Comparison of ENCODE assay signal across 25 cellular contexts in the genomic region with DNA sequence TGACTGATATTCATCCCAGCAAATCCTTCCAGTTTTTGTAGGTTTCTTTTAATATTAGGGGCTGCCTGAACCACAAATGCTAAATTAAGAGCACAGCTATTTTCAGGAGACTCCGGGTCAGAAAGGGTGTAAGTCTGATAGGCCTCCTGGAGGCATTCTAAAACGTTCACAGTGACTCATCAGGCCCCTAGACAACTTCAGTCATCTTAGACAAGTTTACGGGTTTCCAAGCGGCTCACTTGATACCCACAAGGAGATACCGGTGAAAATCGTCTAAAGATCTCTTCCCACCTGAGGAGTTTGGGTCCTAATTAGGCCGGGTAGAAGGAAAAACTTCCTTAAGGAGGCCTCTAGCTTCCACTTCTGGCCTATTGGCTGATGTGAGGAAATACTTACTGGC.
"Had no signal": no experiment of that assay in that cellular context is flagged by ENCODE, and none has a peak within 500 bp of the region (broad histone marks: within the 10 kb centered on the region; RNA-seq: fewer than 3 reads in every experiment).

No MANE protein-coding gene starts in this region.

- H3K36me3 Mint-ChIP-seq: immature natural killer cell, mesothelial cell of epicardium, naive B cell, natural killer cell, neural progenitor cell, type B pancreatic cell had no signal

- H3K27ac Mint-ChIP-seq: immature natural killer cell; mesothelial cell of epicardium; naive B cell; nephron progenitor cell; neural progenitor cell; progenitor cell of endocrine pancreas; stimulated activated naive CD8-positive, alpha-beta T cell treated with anti-CD3 and anti-CD28 coated beads, Interleukin-15, Interleukin-2, amounts not matched to agents 100 ng/mL and 50 ng/mL, for 24 hours; type B pancreatic cell had no signal

- H3K4me3 Mint-ChIP-seq: immature natural killer cell; mesothelial cell of epicardium; naive B cell; natural killer cell; nephron progenitor cell; neural progenitor cell; stimulated activated naive CD8-positive, alpha-beta T cell treated with anti-CD3 and anti-CD28 coated beads, Interleukin-15, Interleukin-2, amounts not matched to agents 100 ng/mL and 50 ng/mL, for 24 hours; type B pancreatic cell had no signal

- H3K27ac ChIP-seq: left ventricle myocardium inferior, neural progenitor cell, ovary, right atrium auricular region, right lobe of liver, skin epidermis, tibial nerve, uterus had no signal

- H3K4me2 ChIP-seq: neural progenitor cell had no signal

- H3K36me3 ChIP-seq: left ventricle myocardium inferior, neural progenitor cell, ovary, right atrium auricular region, right lobe of liver, tibial nerve, uterus had no signal

- H3K9me3 ChIP-seq: left ventricle myocardium inferior, ovary, right atrium auricular region, right lobe of liver, tibial nerve, uterus had no signal

- H3K9me3 Mint-ChIP-seq: immature natural killer cell; mesothelial cell of epicardium; naive B cell; natural killer cell; nephron progenitor cell; neural progenitor cell; stimulated activated naive CD8-positive, alpha-beta T cell treated with anti-CD3 and anti-CD28 coated beads, Interleukin-15, Interleukin-2, amounts not matched to agents 100 ng/mL and 50 ng/mL, for 24 hours; type B pancreatic cell had no signal

- H3K27me3 Mint-ChIP-seq: naive B cell; progenitor cell of endocrine pancreas; stimulated activated naive CD8-positive, alpha-beta T cell treated with anti-CD3 and anti-CD28 coated beads, Interleukin-15, Interleukin-2, amounts not matched to agents 100 ng/mL and 50 ng/mL, for 24 hours; type B pancreatic cell had no signal

- H3K4me3 ChIP-seq: left ventricle myocardium inferior, lung, neural progenitor cell, ovary, right atrium auricular region, right lobe of liver, skin epidermis, tibial nerve, uterus had no signal

- H3K4me1 Mint-ChIP-seq: immature natural killer cell, mesothelial cell of epicardium, naive B cell, natural killer cell, nephron progenitor cell, neural progenitor cell had no signal

- H3K4me1 ChIP-seq: left ventricle myocardium inferior, neural progenitor cell, right atrium auricular region, right lobe of liver, tibial nerve, uterus had no signal

- H3K9ac ChIP-seq: neural progenitor cell had no signal

- H2AFZ ChIP-seq: neural progenitor cell had no signal

- DNase-seq: hypothalamus; immature natural killer cell; kidney; left ventricle myocardium inferior; mesendoderm; naive B cell; natural killer cell; nephron progenitor cell; ovary; right lobe of liver; stimulated activated CD4-positive, alpha-beta T cell treated with anti-CD3 and anti-CD28 coated beads, Interleukin-12 subunit alpha, Interleukin-12 subunit beta, amount 100 ng/mL, for 4 hours; stimulated activated CD4-positive, alpha-beta T cell treated with anti-CD3 and anti-CD28 coated beads, Interleukin-15, amount 100 ng/mL, for 24 hours; stimulated activated CD4-positive, alpha-beta T cell treated with anti-CD3 and anti-CD28 coated beads, Interleukin-2, amount 100 ng/mL, for 24 hours; stimulated activated CD4-positive, alpha-beta T cell treated with anti-CD3 and anti-CD28 coated beads, Interleukin-4, amount 100 ng/mL, for 1 hour; stimulated activated naive CD4-positive, alpha-beta T cell; uterus had no signal

- H3K27me3 ChIP-seq: neural progenitor cell, ovary, right atrium auricular region, right lobe of liver, tibial nerve, uterus had no signal

- ATAC-seq: natural killer cell, right lobe of liver had no signal
